In genomic region chr21:44018127-44018526, GRCh38 we compare ENCODE assay signal across 24 cellular contexts. TPM values are rescaled to one million over a fixed set of nuclear protein-coding genes. Genes with fewer than 3 reads are reported as not detected.
DNase-seq lines count a peak whose midpoint lies in the region; ATAC-seq, FAIRE-seq and TF ChIP-seq lines count a peak whose summit lies in the region.
"Had no signal": no experiment of that assay in that cellular context is flagged by ENCODE, and none has a peak within 500 bp of the region (broad histone marks: within the 10 kb centered on the region; RNA-seq: fewer than 3 reads in every experiment).

No MANE protein-coding gene starts in this region.

- H3K9me2 ChIP-seq in Loucy (replicated peaks; ENCODE audit: low read depth, low read length) = no peaks in the 10 kb centered on the region

- H3K27me3 Mint-ChIP-seq in activated naive CD4-positive, alpha-beta T cell treated with anti-CD3 and anti-CD28 coated beads for 36 hours (ENCODE audit: low read depth) = no peaks in the 10 kb centered on the region
- H3K27me3 Mint-ChIP-seq: activated B cell treated with CpG ODN at 0.5 μM for 24 hours had no signal

- H3F3A ChIP-seq in Loucy (ENCODE audit: low read depth) = peaks cover 5% of the 10 kb centered on the region; the same call in 1 of the 2 replicates

- intact Hi-C loops in activated naive CD4-positive, alpha-beta T cell treated with anti-CD3 and anti-CD28 coated beads for 36 hours (cut with micrococcal nuclease) = loop anchor here (10.0 kb wide), 1 partner anchor 1067 kb away; no protein-coding TSS in a partner anchor
- intact Hi-C loops in GM12878 (cut with micrococcal nuclease; ENCODE audit: unreplicated experiment) = no loop called here
- intact Hi-C loops in Right ventricle myocardium superior (cut with DNase I) = no loop called here

- H3K27ac Mint-ChIP-seq in activated naive CD4-positive, alpha-beta T cell treated with anti-CD3 and anti-CD28 coated beads for 36 hours = peak overlapping the region; percentile 69
- no peak overlapping the region for H3K27ac Mint-ChIP-seq in stimulated activated effector memory CD8-positive, alpha-beta T cell treated with anti-CD3 and anti-CD28 coated beads, Interleukin-12 subunit alpha, Interleukin-12 subunit beta, amount 100 ng/mL, for 72 hours

- TF ChIP-seq CTCF in Loucy (conservative IDR thresholded peaks at IDR 0.05; ENCODE audit: low read length) = no peak
- TF ChIP-seq CTCF in GM12878 (IDR thresholded peaks at IDR 0.05 in 2 of 3, conservative IDR thresholded peaks at IDR 0.05 in 1 of 3; ENCODE audit: control insufficient read depth in 2 of 3, extremely low read depth in 1 of 3, insufficient read depth in 1 of 3, low read depth in 3 of 3, low read length in 3 of 3) = no peak

- H3K4me1 Mint-ChIP-seq in activated naive CD4-positive, alpha-beta T cell treated with anti-CD3 and anti-CD28 coated beads for 36 hours (ENCODE audit: low read depth) = peaks cover 88% of the 10 kb centered on the region
- H3K4me1 Mint-ChIP-seq in stimulated activated effector memory CD8-positive, alpha-beta T cell treated with anti-CD3 and anti-CD28 coated beads, Interleukin-12 subunit alpha, Interleukin-12 subunit beta, amount 100 ng/mL, for 72 hours = peaks cover 87% of the 10 kb centered on the region

- in situ Hi-C loops in GM12878 (cut with MboI) = loop anchor here (5.0 kb wide), 1 partner anchor 34 kb away; no protein-coding TSS in a partner anchor

- 98% methylated on average over 5 of the region's 5 CpGs for WGBS in GM12878 (ENCODE audit: insufficient coverage, insufficient replicate concordance, low lambda C conversion rate, missing lambda C conversion rate)

- H3K4me1 ChIP-seq in Loucy (ENCODE audit: insufficient read depth, low read length, poor library complexity, severe bottlenecking) (peaks cover 73% of the 10 kb centered on the region), GM12878 (ENCODE audit: control insufficient read depth, insufficient read depth, low read length) (peaks cover 14% of the 10 kb centered on the region)
- H3K4me1 ChIP-seq: foreskin keratinocyte had no signal

- no peaks in the 10 kb centered on the region for H3K9me3 Mint-ChIP-seq in activated naive CD4-positive, alpha-beta T cell treated with anti-CD3 and anti-CD28 coated beads for 36 hours
- H3K9me3 Mint-ChIP-seq in stimulated activated effector memory CD8-positive, alpha-beta T cell treated with anti-CD3 and anti-CD28 coated beads, Interleukin-12 subunit alpha, Interleukin-12 subunit beta, amount 100 ng/mL, for 72 hours = no peaks in the 10 kb centered on the region
- H3K9me3 Mint-ChIP-seq: activated B cell treated with CpG ODN at 0.5 μM for 24 hours had no signal

- H3K27me3 ChIP-seq in Loucy (ENCODE audit: insufficient read depth, low read length, poor library complexity, severe bottlenecking) = no peaks in the 10 kb centered on the region
- H3K27me3 ChIP-seq in GM12878 (replicated peaks in 1 of 2; ENCODE audit: control insufficient read depth in 2 of 2, insufficient read depth in 2 of 2, low read length in 1 of 2) = no peaks in the 10 kb centered on the region
- H3K27me3 ChIP-seq: foreskin keratinocyte, testis had no signal

- no peak for FAIRE-seq in GM12878 (lab: Jason Lieb, UNC)
- FAIRE-seq: colon had no signal

- no TSS peak for BruUV-seq in GM12878 (replicated peaks; lab: Mats Ljungman, UMichigan)

- no peak for TF ChIP-seq POLR2A in GM12878 (IDR thresholded peaks at IDR 0.05; ENCODE audit: low read depth, low read length)

- H3K36me3 ChIP-seq in Loucy (ENCODE audit: insufficient read depth, low read length) (no peaks in the 10 kb centered on the region), GM12878 (ENCODE audit: control insufficient read depth in 2 of 2, insufficient read depth in 2 of 2, low read length in 1 of 2) (no peaks in the 10 kb centered on the region; a peak in 1 of 4 replicates)

- no peak for ATAC-seq in GM12878
- ATAC-seq in stimulated activated effector memory CD8-positive, alpha-beta T cell treated with anti-CD3 and anti-CD28 coated beads, Interleukin-12 subunit alpha, Interleukin-12 subunit beta, amount 100 ng/mL, for 72 hours = no peak
- no peak for ATAC-seq in GM18858 (IDR thresholded peaks at IDR 0.05; ENCODE audit: unreplicated experiment)
- ATAC-seq in Right ventricle myocardium superior (ENCODE audit: poor library complexity) = no peak
- ATAC-seq: esophagus mucosa, foreskin keratinocyte had no signal

- POLR2A ChIA-PET in GM12878 (lab: Charles Lee) = interaction anchor here (0.7 to 0.9 kb wide), 2 partner anchors 26 to 246 kb away, joined by 3 read pairs; no protein-coding TSS in a partner anchor

- H4K20me1 ChIP-seq in Loucy (ENCODE audit: insufficient read depth, low read length, poor library complexity, severe bottlenecking) = peaks cover 73% of the 10 kb centered on the region
- H4K20me1 ChIP-seq in GM12878 (ENCODE audit: control insufficient read depth, insufficient read depth) = no peaks in the 10 kb centered on the region; the same call in 1 of the 2 replicates

- no peak for TF ChIP-seq RAD21 in GM12878 (IDR thresholded peaks at IDR 0.05; ENCODE audit: insufficient read depth, low read depth, low read length)

- H3K9ac ChIP-seq in Loucy (ENCODE audit: low read depth, low read length, poor library complexity, severe bottlenecking) (no peak overlapping the region), GM12878 (ENCODE audit: control insufficient read depth, insufficient read depth, low read length) (no peak overlapping the region)

- H3K79me2 ChIP-seq in Loucy (ENCODE audit: insufficient read depth, low read length) (peaks cover 96% of the 10 kb centered on the region), GM12878 (ENCODE audit: control insufficient read depth, insufficient read depth, low read length) (peaks cover 92% of the 10 kb centered on the region)

- CTCF ChIA-PET in activated naive CD4-positive, alpha-beta T cell treated with anti-CD3 and anti-CD28 coated beads for 36 hours (lab: Charles Lee) = interaction anchor here (0.7 kb wide), 1 partner anchor 69 kb away, joined by 3 read pairs; no protein-coding TSS in a partner anchor
- CTCF ChIA-PET in GM12878 (lab: Yijun Ruan, JAX) = interaction anchor here (0.7 kb wide), 1 partner anchor 843 kb away, joined by 4 read pairs; no protein-coding TSS in a partner anchor

- DNase-seq in activated naive CD4-positive, alpha-beta T cell treated with anti-CD3 and anti-CD28 coated beads for 36 hours = no peak
- no peak for DNase-seq in activated naive CD4-positive, alpha-beta T cell (lab: John Stamatoyannopoulos, UW)
- no peak for DNase-seq in GM12878 (ENCODE audit: low read depth, low spot score)
- no peak for DNase-seq in stimulated activated effector memory CD8-positive, alpha-beta T cell treated with anti-CD3 and anti-CD28 coated beads, Interleukin-12 subunit alpha, Interleukin-12 subunit beta, amount 100 ng/mL, for 72 hours (ENCODE audit: low spot score in 2 of 2)
- no peak for DNase-seq in Right ventricle myocardium superior
- DNase-seq in NCI-H774 (lab: John Stamatoyannopoulos, UW) = no peak
- DNase-seq: activated B cell treated with CpG ODN at 0.5 μM for 24 hours; effector memory CD4-positive, alpha-beta T cell; foreskin keratinocyte; mesenchymal stem cell; NCI-H1092; NCI-H187 treated with DMSO at 0.1 percent for 48 hours; NCI-H526 treated with DMSO at 0.1 percent for 48 hours; occipital lobe; stimulated activated CD4-positive, alpha-beta T cell treated with anti-CD3 and anti-CD28 coated beads, Interleukin-1b, Interleukin-23, amount 100 ng/mL, for 48 hours; T1000; testis had no signal

- peak overlapping the region; percentile 97 for H3K4me2 ChIP-seq in Loucy (ENCODE audit: low read depth, low read length, poor library complexity, severe bottlenecking)
- no peak overlapping the region for H3K4me2 ChIP-seq in GM12878 (ENCODE audit: control insufficient read depth, insufficient read depth)

- peaks cover 8% of the 10 kb centered on the region for H3K36me3 Mint-ChIP-seq in activated naive CD4-positive, alpha-beta T cell treated with anti-CD3 and anti-CD28 coated beads for 36 hours (ENCODE audit: low read depth)
- peaks cover 50% of the 10 kb centered on the region for H3K36me3 Mint-ChIP-seq in stimulated activated effector memory CD8-positive, alpha-beta T cell treated with anti-CD3 and anti-CD28 coated beads, Interleukin-12 subunit alpha, Interleukin-12 subunit beta, amount 100 ng/mL, for 72 hours

- SMC1A ChIA-PET in GM12878 (lab: Charles Lee; ENCODE audit: uncharacterized antibody, unreplicated experiment) = interaction anchor here (0.6 to 1.4 kb wide), 3 partner anchors 17 to 895 kb away, joined by 3 to 6 read pairs (median 3); no protein-coding TSS in a partner anchor

- H3K4me3 ChIP-seq in Loucy (ENCODE audit: low read length, poor library complexity, severe bottlenecking) = no peak overlapping the region
- H3K4me3 ChIP-seq in GM12878 = peak overlapping the region; percentile 15; the same call in 1 of the 2 replicates
- H3K4me3 ChIP-seq: SK-N-MC, skin epidermis, testis had no signal

- H3K9me3 ChIP-seq in Loucy (ENCODE audit: insufficient read depth, low read depth, low read length) = no peaks in the 10 kb centered on the region
- no peaks in the 10 kb centered on the region for H3K9me3 ChIP-seq in GM12878 (replicated peaks; ENCODE audit: control insufficient read depth, insufficient read depth, low read length)
- H3K9me3 ChIP-seq: testis had no signal

- no peak for TF ChIP-seq EP300 in GM12878 (IDR thresholded peaks at IDR 0.05; ENCODE audit: borderline replicate concordance in 1 of 2, control insufficient read depth in 1 of 2, low read depth in 2 of 2, low read length in 2 of 2)

- RAD21 ChIA-PET in GM12878 (lab: Charles Lee; ENCODE audit: unreplicated experiment) = no interaction called here

- H2AFZ ChIP-seq in Loucy (ENCODE audit: low read length) (no peak overlapping the region), GM12878 (ENCODE audit: control insufficient read depth, low read depth, low read length) (no peak overlapping the region)

- H3K4me3 Mint-ChIP-seq in activated naive CD4-positive, alpha-beta T cell treated with anti-CD3 and anti-CD28 coated beads for 36 hours = no peak overlapping the region
- H3K4me3 Mint-ChIP-seq in stimulated activated effector memory CD8-positive, alpha-beta T cell treated with anti-CD3 and anti-CD28 coated beads, Interleukin-12 subunit alpha, Interleukin-12 subunit beta, amount 100 ng/mL, for 72 hours = peak overlapping the region; percentile 7
- H3K4me3 Mint-ChIP-seq: activated B cell treated with CpG ODN at 0.5 μM for 24 hours had no signal

- H3K27ac ChIP-seq in GM12878 (ENCODE audit: control insufficient read depth, insufficient read depth) = no peak overlapping the region
- H3K27ac ChIP-seq: C4-2B, foreskin keratinocyte, SK-N-MC, testis had no signal

RNA-seq across cellular contexts. Expression of gene TRAPPC10, which starts 6.0 kb away (rescaled TPM):
- total RNA-seq in activated naive CD4-positive, alpha-beta T cell treated with anti-CD3 and anti-CD28 coated beads for 36 hours = 10 to 100 TPM; 37.1 to 38.6 TPM
- 156 and 162 TPM in 2 replicates for total RNA-seq in GM12878 (2013; cell fraction: nucleolus; rRNA removed)
- 31.0 and 40.9 TPM in 2 replicates for total RNA-seq in GM12878 (2014; rRNA removed)
- 27.5 and 28.9 TPM in 2 replicates for total RNA-seq in GM12878 (2014; rRNA removed; fragmentation: Illumina TruSeq; extraction: Trizol)
- total RNA-seq in GM12878 (2021) = 34.4 and 39.6 TPM in 2 replicates
- 12.1 TPM for polyA plus RNA-seq in GM12878 (2011; ENCODE audit: low read depth)
- 24.5 and 38.7 TPM in 2 replicates for polyA plus RNA-seq in GM12878 (2011; rRNA removed)
- polyA plus RNA-seq in GM12878 (2011; cell fraction: cytosol; rRNA removed) = 28.0 and 29.3 TPM in 2 replicates
- 85.3 and 93.6 TPM in 2 replicates for polyA plus RNA-seq in GM12878 (2011; cell fraction: nucleus; rRNA removed)
- 15.4 and 19.3 TPM in 2 replicates for polyA plus RNA-seq in GM12878 (2012)
- polyA plus RNA-seq in GM12878 (2014; fragmentation: Illumina TruSeq; extraction: Trizol) = 33.9 and 34.8 TPM in 2 replicates
- polyA plus RNA-seq in GM12878 (2014; fragmentation: Nextera tagmentation; extraction: Ambion mirVana) = 1 to 10 TPM; 1.1 to 2.5 TPM
- 27.5 and 28.4 TPM in 2 replicates for polyA plus RNA-seq in GM12878 (2014; rRNA removed)
- polyA plus RNA-seq in GM12878 (2016; fragmentation: Nextera tagmentation; extraction: Ambion mirVana) = 10 to 100 TPM in 1 of 2 experiments, 1 to 10 TPM in 1; 5.9 to 14.3 TPM
- 35.3 and 39.6 TPM in 2 replicates for polyA minus RNA-seq in GM12878 (2011; rRNA and poly(A)+ RNA removed)
- 18.2 and 19.4 TPM in 2 replicates for polyA minus RNA-seq in GM12878 (2011; cell fraction: cytosol; rRNA and poly(A)+ RNA removed)
- polyA minus RNA-seq in GM12878 (2011; cell fraction: nucleus; rRNA and poly(A)+ RNA removed) = 28.7 and 56.4 TPM in 2 replicates
- total RNA-seq in Right ventricle myocardium superior = 20.3 TPM
